Comparison of ENCODE assay signal across 7 cellular contexts in the genomic region with DNA sequence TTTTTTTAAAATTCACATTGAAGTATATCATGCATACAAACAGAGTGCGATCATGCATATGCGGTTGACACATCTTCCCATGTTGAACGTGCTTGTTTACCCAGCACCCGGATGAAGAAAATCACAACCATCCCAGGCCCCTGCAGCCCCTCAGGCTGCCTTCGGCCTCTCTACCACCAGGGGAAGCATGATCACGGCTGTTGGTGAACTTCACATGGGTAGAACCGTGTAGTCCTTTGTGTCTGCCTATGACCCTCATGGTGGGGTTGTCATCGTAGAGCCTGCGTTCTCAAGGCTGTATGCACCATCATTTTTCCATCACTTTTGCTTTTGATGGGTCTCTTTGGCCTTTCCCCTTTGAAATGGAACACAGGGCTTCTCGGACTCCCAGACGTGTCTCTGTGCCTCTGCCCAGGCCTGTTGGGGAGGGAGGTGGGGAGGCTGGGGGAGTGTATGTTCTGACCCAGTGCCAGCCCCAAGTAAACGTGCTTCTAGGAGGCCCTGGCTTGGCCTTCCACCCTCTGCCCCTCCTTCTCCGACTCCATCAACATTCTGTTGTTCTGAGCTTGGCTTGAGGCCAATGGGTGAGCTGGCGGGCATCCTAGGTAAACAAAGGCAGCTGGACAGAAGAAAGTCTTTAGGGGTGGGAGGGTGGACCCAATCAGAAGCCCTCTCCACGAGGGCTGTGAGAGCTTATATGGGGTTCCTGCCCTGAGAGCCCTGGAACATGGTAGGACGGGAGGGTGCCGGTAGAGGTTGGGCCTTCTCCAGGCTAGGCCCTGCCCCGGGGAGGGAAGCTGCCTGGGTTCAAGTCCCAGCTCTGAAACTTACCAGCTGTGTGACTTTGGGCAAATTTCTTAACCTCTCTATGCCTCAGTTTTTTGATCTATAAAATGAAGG. TPM values are rescaled to one million over a fixed set of nuclear protein-coding genes. Genes with fewer than 3 reads are reported as not detected.
A peak's percentile ranks its signal among the peaks of the same experiment; 100 is the strongest.
DNase-seq lines count a peak whose midpoint lies in the region; ATAC-seq, FAIRE-seq and TF ChIP-seq lines count a peak whose summit lies in the region.

No MANE protein-coding gene starts in this region.

- peak overlapping the region in 1 of 2 donors; percentile 27 for H3K9ac ChIP-seq in kidney (ENCODE audit: low read length in 2 of 2)

- peaks cover 22% of the 10 kb centered on the region for H3K4me1 Mint-ChIP-seq in type B pancreatic cell (ENCODE audit: unreplicated experiment)

- H3K9me3 ChIP-seq in kidney (ENCODE audit: control insufficient read depth in 1 of 2, low read length in 2 of 2) = no peaks in the 10 kb centered on the region

- no peak overlapping the region for H3K27ac Mint-ChIP-seq in type B pancreatic cell

- TF ChIP-seq CTCF in kidney (IDR thresholded peaks at IDR 0.05; ENCODE audit: borderline replicate concordance, extremely low read depth, insufficient read depth) (no peak), type B pancreatic cell (conservative IDR thresholded peaks at IDR 0.05) (no peak)

- H3K4me1 ChIP-seq in kidney (ENCODE audit: control insufficient read depth in 1 of 2, insufficient read depth in 1 of 2, low read depth in 1 of 2, low read length in 2 of 2) = peaks cover 10 to 13% of the 10 kb centered on the region in 2 donors

- no peaks in the 10 kb centered on the region for H3K36me3 ChIP-seq in kidney (ENCODE audit: control insufficient read depth in 1 of 2, insufficient read depth in 2 of 2, low read length in 2 of 2)

- DNase-seq in NCI-H146 treated with DMSO at 0.1 percent for 48 hours (lab: John Stamatoyannopoulos, UW; ENCODE audit: unreplicated experiment) = peak; percentile 70
- peak; percentile 59 for DNase-seq in amniotic epithelial cell (ENCODE audit: low read depth)
- DNase-seq in kidney = peak; percentile 96
- DNase-seq in type B pancreatic cell (ENCODE audit: extremely low spot score, unreplicated experiment) = peak; percentile 67
- DNase-seq in NCI-H1436 (lab: John Stamatoyannopoulos, UW) = no peak
- DNase-seq in activated CD4-positive, CD25-positive, alpha-beta regulatory T cell (lab: John Stamatoyannopoulos, UW) = no peak

- no peak overlapping the region for H3K4me3 ChIP-seq in kidney (ENCODE audit: low read length in 2 of 2)

- intact Hi-C loops in kidney (cut with DNase I) = no loop called here

- ATAC-seq in HG03025 (IDR thresholded peaks at IDR 0.05; ENCODE audit: low FRiP score, unreplicated experiment) = no peak

- H3K36me3 Mint-ChIP-seq in type B pancreatic cell = no peaks in the 10 kb centered on the region

- H3K27ac ChIP-seq in kidney (ENCODE audit: low read depth in 2 of 2, low read length in 2 of 2) = peak overlapping the region; percentile 25 to 37

- no peaks in the 10 kb centered on the region for H3K9me3 Mint-ChIP-seq in type B pancreatic cell

- H3K4me3 Mint-ChIP-seq in type B pancreatic cell = no peak overlapping the region

- no peaks in the 10 kb centered on the region for H3K27me3 Mint-ChIP-seq in type B pancreatic cell

- no peak for FAIRE-seq in kidney (lab: Jason Lieb, UNC)

RNA-seq across cellular contexts. Expression of gene TGM2, which starts 39.7 kb away (rescaled TPM):
- total RNA-seq in kidney = 611 TPM
- 44.6 TPM for polyA plus RNA-seq in kidney (ENCODE audit: insufficient read depth, low read depth, low replicate concordance)
- 28.6 and 31.7 TPM in 2 replicates for total RNA-seq in type B pancreatic cell (ENCODE audit: low replicate concordance)

Comparison
In these comparisons a context has a peak if more than half of its experiments do, and no peak if none do; other contexts are left out.
1. DNase-seq: peak in NCI-H146 treated with DMSO at 0.1 percent for 48 hours (single experiment), amniotic epithelial cell (single experiment), kidney (single experiment) and type B pancreatic cell (single experiment); none in NCI-H1436 (single experiment) and activated CD4-positive, CD25-positive, alpha-beta regulatory T cell (0 of 4).
2. RNA of gene TGM2, which starts 39.7 kb away (total RNA-seq): 611 TPM in kidney (single experiment); 28.6 to 31.7 TPM in type B pancreatic cell; every median in the first group is over 10 times any median in the second.